In genomic region chr17:72338847-72339790, GRCh38 we compare ENCODE assay signal across 1 cellular context.
A peak's percentile ranks its signal among the peaks of the same experiment; 100 is the strongest.
TF ChIP-seq lines count a peak whose summit lies in the region.

No MANE protein-coding gene starts in this region.

TF ChIP-seq in HepG2, 621 proteins besides CTCF, POLR2A, EP300 and RAD21 (continued from another document and continues in another):
- TF ChIP-seq, protein P1, sequence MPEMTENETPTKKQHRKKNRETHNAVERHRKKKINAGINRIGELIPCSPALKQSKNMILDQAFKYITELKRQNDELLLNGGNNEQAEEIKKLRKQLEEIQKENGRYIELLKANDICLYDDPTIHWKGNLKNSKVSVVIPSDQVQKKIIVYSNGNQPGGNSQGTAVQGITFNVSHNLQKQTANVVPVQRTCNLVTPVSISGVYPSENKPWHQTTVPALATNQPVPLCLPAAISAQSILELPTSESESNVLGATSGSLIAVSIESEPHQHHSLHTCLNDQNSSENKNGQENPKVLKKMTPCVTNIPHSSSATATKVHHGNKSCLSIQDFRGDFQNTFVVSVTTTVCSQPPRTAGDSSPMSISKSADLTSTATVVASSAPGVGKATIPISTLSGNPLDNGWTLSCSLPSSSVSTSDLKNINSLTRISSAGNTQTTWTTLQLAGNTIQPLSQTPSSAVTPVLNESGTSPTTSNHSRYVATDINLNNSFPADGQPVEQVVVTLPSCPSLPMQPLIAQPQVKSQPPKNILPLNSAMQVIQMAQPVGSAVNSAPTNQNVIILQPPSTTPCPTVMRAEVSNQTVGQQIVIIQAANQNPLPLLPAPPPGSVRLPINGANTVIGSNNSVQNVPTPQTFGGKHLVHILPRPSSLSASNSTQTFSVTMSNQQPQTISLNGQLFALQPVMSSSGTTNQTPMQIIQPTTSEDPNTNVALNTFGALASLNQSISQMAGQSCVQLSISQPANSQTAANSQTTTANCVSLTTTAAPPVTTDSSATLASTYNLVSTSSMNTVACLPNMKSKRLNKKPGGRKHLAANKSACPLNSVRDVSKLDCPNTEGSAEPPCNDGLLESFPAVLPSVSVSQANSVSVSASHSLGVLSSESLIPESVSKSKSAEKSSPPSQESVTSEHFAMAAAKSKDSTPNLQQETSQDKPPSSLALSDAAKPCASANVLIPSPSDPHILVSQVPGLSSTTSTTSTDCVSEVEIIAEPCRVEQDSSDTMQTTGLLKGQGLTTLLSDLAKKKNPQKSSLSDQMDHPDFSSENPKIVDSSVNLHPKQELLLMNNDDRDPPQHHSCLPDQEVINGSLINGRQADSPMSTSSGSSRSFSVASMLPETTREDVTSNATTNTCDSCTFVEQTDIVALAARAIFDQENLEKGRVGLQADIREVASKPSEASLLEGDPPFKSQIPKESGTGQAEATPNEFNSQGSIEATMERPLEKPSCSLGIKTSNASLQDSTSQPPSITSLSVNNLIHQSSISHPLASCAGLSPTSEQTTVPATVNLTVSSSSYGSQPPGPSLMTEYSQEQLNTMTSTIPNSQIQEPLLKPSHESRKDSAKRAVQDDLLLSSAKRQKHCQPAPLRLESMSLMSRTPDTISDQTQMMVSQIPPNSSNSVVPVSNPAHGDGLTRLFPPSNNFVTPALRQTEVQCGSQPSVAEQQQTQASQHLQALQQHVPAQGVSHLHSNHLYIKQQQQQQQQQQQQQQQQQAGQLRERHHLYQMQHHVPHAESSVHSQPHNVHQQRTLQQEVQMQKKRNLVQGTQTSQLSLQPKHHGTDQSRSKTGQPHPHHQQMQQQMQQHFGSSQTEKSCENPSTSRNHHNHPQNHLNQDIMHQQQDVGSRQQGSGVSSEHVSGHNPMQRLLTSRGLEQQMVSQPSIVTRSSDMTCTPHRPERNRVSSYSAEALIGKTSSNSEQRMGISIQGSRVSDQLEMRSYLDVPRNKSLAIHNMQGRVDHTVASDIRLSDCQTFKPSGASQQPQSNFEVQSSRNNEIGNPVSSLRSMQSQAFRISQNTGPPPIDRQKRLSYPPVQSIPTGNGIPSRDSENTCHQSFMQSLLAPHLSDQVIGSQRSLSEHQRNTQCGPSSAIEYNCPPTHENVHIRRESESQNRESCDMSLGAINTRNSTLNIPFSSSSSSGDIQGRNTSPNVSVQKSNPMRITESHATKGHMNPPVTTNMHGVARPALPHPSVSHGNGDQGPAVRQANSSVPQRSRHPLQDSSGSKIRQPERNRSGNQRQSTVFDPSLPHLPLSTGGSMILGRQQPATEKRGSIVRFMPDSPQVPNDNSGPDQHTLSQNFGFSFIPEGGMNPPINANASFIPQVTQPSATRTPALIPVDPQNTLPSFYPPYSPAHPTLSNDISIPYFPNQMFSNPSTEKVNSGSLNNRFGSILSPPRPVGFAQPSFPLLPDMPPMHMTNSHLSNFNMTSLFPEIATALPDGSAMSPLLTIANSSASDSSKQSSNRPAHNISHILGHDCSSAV (CRISPR knock-in tag; IDR thresholded peaks at IDR 0.05; ENCODE audit: borderline replicate concordance), result no peak
- TF ChIP-seq TFDP1 (CRISPR knock-in tag; IDR thresholded peaks at IDR 0.05; ENCODE audit: borderline replicate concordance) (no peak), HMGXB4 (CRISPR knock-in tag; IDR thresholded peaks at IDR 0.05; ENCODE audit: borderline replicate concordance in 1 of 2, low read depth in 1 of 2) (peak in 1 of 2 experiments; percentile 45; a peak in 2 of 4 replicates), MYNN (CRISPR knock-in tag; IDR thresholded peaks at IDR 0.05; ENCODE audit: low read depth) (no peak), ZNF354B (CRISPR knock-in tag; IDR thresholded peaks at IDR 0.05) (no peak), DNMT3B (CRISPR knock-in tag; conservative IDR thresholded peaks at IDR 0.05) (no peak), TARDBP (CRISPR knock-in tag; IDR thresholded peaks at IDR 0.05) (peak; percentile 78; the same call in 1 of the 2 replicates), ETV6 (CRISPR knock-in tag; conservative IDR thresholded peaks at IDR 0.05) (0 out of 2 replicates have a peak, but pooled peaks have one; percentile 8), ZNF496 (CRISPR knock-in tag; IDR thresholded peaks at IDR 0.05; ENCODE audit: insufficient replicate concordance) (no peak), ZNF562 (CRISPR knock-in tag; IDR thresholded peaks at IDR 0.05; ENCODE audit: borderline replicate concordance) (no peak), GATAD2A (CRISPR knock-in tag; IDR thresholded peaks at IDR 0.05) (peak; percentile 66), TEF (CRISPR knock-in tag; IDR thresholded peaks at IDR 0.05) (no peak), NCOR1 (IDR thresholded peaks at IDR 0.05; ENCODE audit: borderline replicate concordance, low read length) (peak; percentile 63; the same call in 1 of the 2 replicates), HOXD1 (CRISPR knock-in tag; IDR thresholded peaks at IDR 0.05) (no peak), ZUFSP (CRISPR knock-in tag; IDR thresholded peaks at IDR 0.05; ENCODE audit: borderline replicate concordance) (no peak), HHEX (CRISPR knock-in tag; IDR thresholded peaks at IDR 0.05) (no peak), ZNF101 (CRISPR knock-in tag; IDR thresholded peaks at IDR 0.05; ENCODE audit: borderline replicate concordance, low read depth) (no peak), GMEB2 (CRISPR knock-in tag; IDR thresholded peaks at IDR 0.05; ENCODE audit: low read depth) (no peak), FIP1L1 (IDR thresholded peaks at IDR 0.05; ENCODE audit: borderline replicate concordance, insufficient read depth, low read depth, low read length) (no peak), SRF (IDR thresholded peaks at IDR 0.05; ENCODE audit: low read depth, low read length) (no peak; the same call in 1 of the 2 replicates), ZNF709 (CRISPR knock-in tag; IDR thresholded peaks at IDR 0.05) (peak; percentile 72; the same call in 1 of the 2 replicates), MLXIP (CRISPR knock-in tag; IDR thresholded peaks at IDR 0.05; ENCODE audit: borderline replicate concordance) (no peak)
- TF ChIP-seq, protein P2, sequence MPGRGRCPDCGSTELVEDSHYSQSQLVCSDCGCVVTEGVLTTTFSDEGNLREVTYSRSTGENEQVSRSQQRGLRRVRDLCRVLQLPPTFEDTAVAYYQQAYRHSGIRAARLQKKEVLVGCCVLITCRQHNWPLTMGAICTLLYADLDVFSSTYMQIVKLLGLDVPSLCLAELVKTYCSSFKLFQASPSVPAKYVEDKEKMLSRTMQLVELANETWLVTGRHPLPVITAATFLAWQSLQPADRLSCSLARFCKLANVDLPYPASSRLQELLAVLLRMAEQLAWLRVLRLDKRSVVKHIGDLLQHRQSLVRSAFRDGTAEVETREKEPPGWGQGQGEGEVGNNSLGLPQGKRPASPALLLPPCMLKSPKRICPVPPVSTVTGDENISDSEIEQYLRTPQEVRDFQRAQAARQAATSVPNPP (CRISPR knock-in tag; IDR thresholded peaks at IDR 0.05), result no peak
- TF ChIP-seq, protein P3, sequence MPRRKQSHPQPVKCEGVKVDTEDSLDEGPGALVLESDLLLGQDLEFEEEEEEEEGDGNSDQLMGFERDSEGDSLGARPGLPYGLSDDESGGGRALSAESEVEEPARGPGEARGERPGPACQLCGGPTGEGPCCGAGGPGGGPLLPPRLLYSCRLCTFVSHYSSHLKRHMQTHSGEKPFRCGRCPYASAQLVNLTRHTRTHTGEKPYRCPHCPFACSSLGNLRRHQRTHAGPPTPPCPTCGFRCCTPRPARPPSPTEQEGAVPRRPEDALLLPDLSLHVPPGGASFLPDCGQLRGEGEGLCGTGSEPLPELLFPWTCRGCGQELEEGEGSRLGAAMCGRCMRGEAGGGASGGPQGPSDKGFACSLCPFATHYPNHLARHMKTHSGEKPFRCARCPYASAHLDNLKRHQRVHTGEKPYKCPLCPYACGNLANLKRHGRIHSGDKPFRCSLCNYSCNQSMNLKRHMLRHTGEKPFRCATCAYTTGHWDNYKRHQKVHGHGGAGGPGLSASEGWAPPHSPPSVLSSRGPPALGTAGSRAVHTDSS (CRISPR knock-in tag; conservative IDR thresholded peaks at IDR 0.05), result no peak
- TF ChIP-seq, protein P4, sequence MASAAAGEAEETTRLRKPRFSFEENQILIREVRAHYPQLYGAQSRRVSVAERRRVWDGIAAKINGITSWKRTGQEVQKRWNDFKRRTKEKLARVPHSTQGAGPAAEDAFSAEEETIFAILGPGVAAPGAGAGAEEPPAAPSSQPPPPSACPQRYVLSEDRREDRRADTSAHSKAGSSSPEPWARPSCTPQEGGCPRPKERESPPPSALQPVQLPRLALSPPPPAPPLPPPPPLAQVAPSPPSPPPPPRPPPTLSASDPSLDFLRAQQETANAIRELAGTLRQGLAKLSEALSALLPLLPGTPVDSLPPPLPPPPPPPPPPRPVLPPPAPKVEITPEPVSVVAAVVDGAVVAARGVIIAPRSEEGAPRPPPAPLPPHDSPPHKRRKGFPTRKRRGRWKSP (CRISPR knock-in tag; IDR thresholded peaks at IDR 0.05), result no peak
- TF ChIP-seq, protein P5, sequence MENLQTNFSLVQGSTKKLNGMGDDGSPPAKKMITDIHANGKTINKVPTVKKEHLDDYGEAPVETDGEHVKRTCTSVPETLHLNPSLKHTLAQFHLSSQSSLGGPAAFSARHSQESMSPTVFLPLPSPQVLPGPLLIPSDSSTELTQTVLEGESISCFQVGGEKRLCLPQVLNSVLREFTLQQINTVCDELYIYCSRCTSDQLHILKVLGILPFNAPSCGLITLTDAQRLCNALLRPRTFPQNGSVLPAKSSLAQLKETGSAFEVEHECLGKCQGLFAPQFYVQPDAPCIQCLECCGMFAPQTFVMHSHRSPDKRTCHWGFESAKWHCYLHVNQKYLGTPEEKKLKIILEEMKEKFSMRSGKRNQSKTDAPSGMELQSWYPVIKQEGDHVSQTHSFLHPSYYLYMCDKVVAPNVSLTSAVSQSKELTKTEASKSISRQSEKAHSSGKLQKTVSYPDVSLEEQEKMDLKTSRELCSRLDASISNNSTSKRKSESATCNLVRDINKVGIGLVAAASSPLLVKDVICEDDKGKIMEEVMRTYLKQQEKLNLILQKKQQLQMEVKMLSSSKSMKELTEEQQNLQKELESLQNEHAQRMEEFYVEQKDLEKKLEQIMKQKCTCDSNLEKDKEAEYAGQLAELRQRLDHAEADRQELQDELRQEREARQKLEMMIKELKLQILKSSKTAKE (CRISPR knock-in tag; IDR thresholded peaks at IDR 0.05; ENCODE audit: borderline replicate concordance), result peak; percentile 33; the same call in 1 of the 2 replicates
